Comparison of ENCODE assay signal across 34 cellular contexts in the genomic region with DNA sequence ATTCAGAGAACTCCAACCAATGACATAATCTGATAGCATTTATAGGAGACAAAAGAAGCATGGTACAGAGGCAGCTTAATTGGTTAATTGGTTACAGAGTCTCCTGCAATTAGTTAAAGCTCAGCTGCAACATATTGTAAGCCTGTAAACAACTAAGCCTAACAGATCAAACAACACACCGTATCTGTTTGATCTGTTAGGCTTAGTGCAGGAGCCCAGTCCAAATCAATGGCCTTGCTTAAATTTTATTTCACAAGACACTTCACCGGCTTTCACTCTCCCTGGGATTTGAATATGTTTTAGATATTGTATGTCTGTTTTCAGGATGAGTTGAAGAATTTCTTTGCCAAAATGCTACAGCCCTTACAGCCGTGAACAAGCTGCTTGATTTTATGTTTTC. TPM values are rescaled to one million over a fixed set of nuclear protein-coding genes. Genes with fewer than 3 reads are reported as not detected.
"Had no signal": no experiment of that assay in that cellular context is flagged by ENCODE, and none has a peak within 500 bp of the region (broad histone marks: within the 10 kb centered on the region; RNA-seq: fewer than 3 reads in every experiment).

No MANE protein-coding gene starts in this region.

- DNase-seq: activated naive CD4-positive, alpha-beta T cell treated with Interleukin-2 at 50 U/mL for 16 hours; activated T-cell treated with anti-CD3 and anti-CD28 coated beads for 4 hours; activated T-cell treated with anti-CD3 and anti-CD28 coated beads, Interleukin-2, amount 50 U/mL, for 72 hours; adrenal gland; aorta; caudate nucleus; esophagus squamous epithelium; foreskin melanocyte; heart right ventricle; kidney glomerular epithelial cell; left lung; lower lobe of right lung; mesenchymal stem cell; mucosa of descending colon; posterior cingulate gyrus; stimulated activated CD4-positive, alpha-beta T cell treated with anti-CD3 and anti-CD28 coated beads, Interleukin-4, amount 100 ng/mL, for 24 hours; stimulated activated naive CD8-positive, alpha-beta T cell treated with anti-CD3 and anti-CD28 coated beads, Interleukin-15, amount 100 ng/mL, for 72 hours; SW 1271; T-helper 9 cell; thyroid gland; upper lobe of right lung had no signal

- H3K36me3 Mint-ChIP-seq: activated naive CD8-positive, alpha-beta T cell; brain; natural killer cell treated with Interleukin-12 subunit alpha and Interleukin-12 subunit beta and Interleukin-15 and Interleukin-18, amount 100 ng/mL, for 72 hours; stimulated activated memory B cell treated with anti-CD40 and anti-IgM and Interleukin-4, amounts not matched to agents 10 μg/mL and 1 μg/mL and 100 μg/mL, for 72 hours had no signal

- H3K9me3 Mint-ChIP-seq: activated T-cell treated with anti-CD3 and anti-CD28 coated beads, Interleukin-2, amount 50 U/mL, for 72 hours; brain; natural killer cell treated with Interleukin-12 subunit alpha and Interleukin-12 subunit beta and Interleukin-15 and Interleukin-18, amount 100 ng/mL, for 72 hours; stimulated activated memory B cell treated with anti-CD40 and anti-IgM and Interleukin-4, amounts not matched to agents 10 μg/mL and 1 μg/mL and 100 μg/mL, for 72 hours; stimulated activated naive CD8-positive, alpha-beta T cell treated with anti-CD3 and anti-CD28 coated beads, Interleukin-15, amount 100 ng/mL, for 72 hours; T-helper 1 cell treated with Interleukin-12 subunit alpha and Interleukin-12 subunit beta and Interleukin-4 antibody, amounts not matched to agents 30 μg/mL and 1 μg/mL, for 36 hours had no signal

- H3K4me3 Mint-ChIP-seq: activated naive CD8-positive, alpha-beta T cell; activated T-cell treated with anti-CD3 and anti-CD28 coated beads, Interleukin-2, amount 50 U/mL, for 72 hours; natural killer cell treated with Interleukin-12 subunit alpha and Interleukin-12 subunit beta and Interleukin-15 and Interleukin-18, amount 100 ng/mL, for 72 hours; stimulated activated memory B cell treated with anti-CD40 and anti-IgM and Interleukin-4, amounts not matched to agents 10 μg/mL and 1 μg/mL and 100 μg/mL, for 72 hours; stimulated activated naive CD8-positive, alpha-beta T cell treated with anti-CD3 and anti-CD28 coated beads, Interleukin-15, amount 100 ng/mL, for 72 hours; T-helper 1 cell treated with Interleukin-12 subunit alpha and Interleukin-12 subunit beta and Interleukin-4 antibody, amounts not matched to agents 30 μg/mL and 1 μg/mL, for 36 hours had no signal

- FAIRE-seq: TTC549 had no signal

- H3K27me3 Mint-ChIP-seq: stimulated activated memory B cell treated with anti-CD40 and anti-IgM and Interleukin-4, amounts not matched to agents 10 μg/mL and 1 μg/mL and 100 μg/mL, for 72 hours had no signal

- ATAC-seq: activated T-cell treated with anti-CD3 and anti-CD28 coated beads, Interleukin-2, amount 50 U/mL, for 72 hours; heart right ventricle; left lung; lower lobe of right lung; natural killer cell treated with Interleukin-12 subunit alpha and Interleukin-12 subunit beta and Interleukin-15 and Interleukin-18, amount 100 ng/mL, for 72 hours; sciatic nerve; stimulated activated memory B cell treated with anti-CD40 and anti-IgM and Interleukin-4, amounts not matched to agents 10 μg/mL and 1 μg/mL and 100 μg/mL, for 72 hours; stimulated activated naive CD8-positive, alpha-beta T cell treated with anti-CD3 and anti-CD28 coated beads, Interleukin-15, amount 100 ng/mL, for 72 hours; upper lobe of right lung had no signal

- H3K4me1 Mint-ChIP-seq: stimulated activated naive CD8-positive, alpha-beta T cell treated with anti-CD3 and anti-CD28 coated beads, Interleukin-15, amount 100 ng/mL, for 72 hours had no signal

- H3K36me3 ChIP-seq: adrenal gland, esophagus squamous epithelium, heart right ventricle, left lung, lower lobe of right lung, thyroid gland, upper lobe of right lung had no signal

- H3K27me3 ChIP-seq: adrenal gland, heart right ventricle, left lung, thyroid gland, upper lobe of right lung had no signal

- H3K27ac ChIP-seq: adrenal gland, epithelial cell of prostate, esophagus squamous epithelium, heart right ventricle, left lung, lower lobe of right lung, skin epidermis, thyroid gland, upper lobe of right lung had no signal

- H3K27ac Mint-ChIP-seq: activated naive CD8-positive, alpha-beta T cell; activated T-cell treated with anti-CD3 and anti-CD28 coated beads, Interleukin-2, amount 50 U/mL, for 72 hours; natural killer cell treated with Interleukin-12 subunit alpha and Interleukin-12 subunit beta and Interleukin-15 and Interleukin-18, amount 100 ng/mL, for 72 hours; stimulated activated memory B cell treated with anti-CD40 and anti-IgM and Interleukin-4, amounts not matched to agents 10 μg/mL and 1 μg/mL and 100 μg/mL, for 72 hours; stimulated activated naive CD8-positive, alpha-beta T cell treated with anti-CD3 and anti-CD28 coated beads, Interleukin-15, amount 100 ng/mL, for 72 hours; T-helper 1 cell treated with Interleukin-12 subunit alpha and Interleukin-12 subunit beta and Interleukin-4 antibody, amounts not matched to agents 30 μg/mL and 1 μg/mL, for 36 hours had no signal

- H3K4me1 ChIP-seq: thyroid gland had no signal

- H3K4me3 ChIP-seq: adrenal gland, esophagus squamous epithelium, heart right ventricle, left lung, lower lobe of right lung, mucosa of descending colon, skin epidermis, thyroid gland, upper lobe of right lung had no signal

- H3K9me3 ChIP-seq: adrenal gland, esophagus squamous epithelium, heart right ventricle, left lung, lower lobe of right lung, mucosa of descending colon, thyroid gland, upper lobe of right lung had no signal

RNA-seq across cellular contexts. Expression of a gene that starts 5.4 kb away (rescaled TPM):
- total RNA-seq: activated T-cell treated with anti-CD3 and anti-CD28 coated beads, Interleukin-2, amount 50 U/mL, for 72 hours; myocyte; natural killer cell treated with Interleukin-12 subunit alpha and Interleukin-12 subunit beta and Interleukin-15 and Interleukin-18, amount 100 ng/mL, for 72 hours; renal cortical epithelial cell had no signal

RNA-seq across cellular contexts. Expression of a gene that starts 27.0 kb away (rescaled TPM):
- total RNA-seq: activated T-cell treated with anti-CD3 and anti-CD28 coated beads, Interleukin-2, amount 50 U/mL, for 72 hours; myocyte; renal cortical epithelial cell had no signal

RNA-seq across cellular contexts. Expression of a gene that starts 39.9 kb away (rescaled TPM):
- total RNA-seq: activated T-cell treated with anti-CD3 and anti-CD28 coated beads, Interleukin-2, amount 50 U/mL, for 72 hours; adrenal gland; aorta; esophagus squamous epithelium; glomerular endothelial cell; heart right ventricle; left lung; lower lobe of right lung; mucosa of descending colon; myocyte; natural killer cell treated with Interleukin-12 subunit alpha and Interleukin-12 subunit beta and Interleukin-15 and Interleukin-18, amount 100 ng/mL, for 72 hours; omental fat pad; renal cortical epithelial cell; sciatic nerve; thyroid gland; upper lobe of right lung had no signal
- polyA plus RNA-seq: adrenal gland, aorta, heart right ventricle had no signal
